ENCODE assay signal across 1 cellular context in genomic region chr4:56544573-56545131, GRCh38.
TF ChIP-seq lines count a peak whose summit lies in the region.

No MANE protein-coding gene starts in this region.

TF ChIP-seq in HepG2, 621 proteins besides CTCF, POLR2A, EP300 and RAD21 (continued from another document and continues in another):
- TF ChIP-seq, protein P1, sequence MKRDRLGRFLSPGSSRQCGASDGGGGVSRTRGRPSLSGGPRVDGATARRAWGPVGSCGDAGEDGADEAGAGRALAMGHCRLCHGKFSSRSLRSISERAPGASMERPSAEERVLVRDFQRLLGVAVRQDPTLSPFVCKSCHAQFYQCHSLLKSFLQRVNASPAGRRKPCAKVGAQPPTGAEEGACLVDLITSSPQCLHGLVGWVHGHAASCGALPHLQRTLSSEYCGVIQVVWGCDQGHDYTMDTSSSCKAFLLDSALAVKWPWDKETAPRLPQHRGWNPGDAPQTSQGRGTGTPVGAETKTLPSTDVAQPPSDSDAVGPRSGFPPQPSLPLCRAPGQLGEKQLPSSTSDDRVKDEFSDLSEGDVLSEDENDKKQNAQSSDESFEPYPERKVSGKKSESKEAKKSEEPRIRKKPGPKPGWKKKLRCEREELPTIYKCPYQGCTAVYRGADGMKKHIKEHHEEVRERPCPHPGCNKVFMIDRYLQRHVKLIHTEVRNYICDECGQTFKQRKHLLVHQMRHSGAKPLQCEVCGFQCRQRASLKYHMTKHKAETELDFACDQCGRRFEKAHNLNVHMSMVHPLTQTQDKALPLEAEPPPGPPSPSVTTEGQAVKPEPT (CRISPR knock-in tag; IDR thresholded peaks at IDR 0.05; ENCODE audit: low read depth), result no peak
- TF ChIP-seq RXRA (CRISPR knock-in tag; IDR thresholded peaks at IDR 0.05), result 0 out of 2 replicates have a peak, but pooled peaks have one; percentile 13
- TF ChIP-seq HDAC2 (CRISPR knock-in tag; IDR thresholded peaks at IDR 0.05), result peak; percentile 81
- peak; percentile 44; the same call in 1 of the 2 replicates for TF ChIP-seq ZFP90 (CRISPR knock-in tag; IDR thresholded peaks at IDR 0.05; ENCODE audit: borderline replicate concordance)
- TF ChIP-seq, protein P2, sequence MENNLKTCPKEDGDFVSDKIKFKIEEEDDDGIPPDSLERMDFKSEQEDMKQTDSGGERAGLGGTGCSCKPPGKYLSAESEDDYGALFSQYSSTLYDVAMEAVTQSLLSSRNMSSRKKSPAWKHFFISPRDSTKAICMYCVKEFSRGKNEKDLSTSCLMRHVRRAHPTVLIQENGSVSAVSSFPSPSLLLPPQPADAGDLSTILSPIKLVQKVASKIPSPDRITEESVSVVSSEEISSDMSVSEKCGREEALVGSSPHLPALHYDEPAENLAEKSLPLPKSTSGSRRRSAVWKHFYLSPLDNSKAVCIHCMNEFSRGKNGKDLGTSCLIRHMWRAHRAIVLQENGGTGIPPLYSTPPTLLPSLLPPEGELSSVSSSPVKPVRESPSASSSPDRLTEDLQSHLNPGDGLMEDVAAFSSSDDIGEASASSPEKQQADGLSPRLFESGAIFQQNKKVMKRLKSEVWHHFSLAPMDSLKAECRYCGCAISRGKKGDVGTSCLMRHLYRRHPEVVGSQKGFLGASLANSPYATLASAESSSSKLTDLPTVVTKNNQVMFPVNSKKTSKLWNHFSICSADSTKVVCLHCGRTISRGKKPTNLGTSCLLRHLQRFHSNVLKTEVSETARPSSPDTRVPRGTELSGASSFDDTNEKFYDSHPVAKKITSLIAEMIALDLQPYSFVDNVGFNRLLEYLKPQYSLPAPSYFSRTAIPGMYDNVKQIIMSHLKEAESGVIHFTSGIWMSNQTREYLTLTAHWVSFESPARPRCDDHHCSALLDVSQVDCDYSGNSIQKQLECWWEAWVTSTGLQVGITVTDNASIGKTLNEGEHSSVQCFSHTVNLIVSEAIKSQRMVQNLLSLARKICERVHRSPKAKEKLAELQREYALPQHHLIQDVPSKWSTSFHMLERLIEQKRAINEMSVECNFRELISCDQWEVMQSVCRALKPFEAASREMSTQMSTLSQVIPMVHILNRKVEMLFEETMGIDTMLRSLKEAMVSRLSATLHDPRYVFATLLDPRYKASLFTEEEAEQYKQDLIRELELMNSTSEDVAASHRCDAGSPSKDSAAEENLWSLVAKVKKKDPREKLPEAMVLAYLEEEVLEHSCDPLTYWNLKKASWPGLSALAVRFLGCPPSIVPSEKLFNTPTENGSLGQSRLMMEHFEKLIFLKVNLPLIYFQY (CRISPR knock-in tag; IDR thresholded peaks at IDR 0.05; ENCODE audit: borderline replicate concordance), result peak; percentile 93
- TF ChIP-seq ZBTB44 (CRISPR knock-in tag; IDR thresholded peaks at IDR 0.05), result no peak
- TF ChIP-seq ZNF775 (CRISPR knock-in tag; IDR thresholded peaks at IDR 0.05; ENCODE audit: borderline replicate concordance), result no peak
- peak; percentile 52; the same call in 1 of the 2 replicates for TF ChIP-seq TSC22D2 (CRISPR knock-in tag; IDR thresholded peaks at IDR 0.05; ENCODE audit: borderline replicate concordance)
- TF ChIP-seq HNRNPLL (IDR thresholded peaks at IDR 0.05; ENCODE audit: low read depth, low read length, poor library complexity, severe bottlenecking), result peak; percentile 77
- peak; percentile 41; the same call in 1 of the 2 replicates for TF ChIP-seq FOXO1 (CRISPR knock-in tag; IDR thresholded peaks at IDR 0.05)
- peak; percentile 98 for TF ChIP-seq KDM2A (CRISPR knock-in tag; IDR thresholded peaks at IDR 0.05; ENCODE audit: borderline replicate concordance, low read depth)
- 0 out of 2 replicates have a peak, but pooled peaks have one; percentile 75 for TF ChIP-seq ARHGAP35 (CRISPR knock-in tag; IDR thresholded peaks at IDR 0.05; ENCODE audit: borderline replicate concordance)
- TF ChIP-seq MLX (CRISPR knock-in tag; IDR thresholded peaks at IDR 0.05), result no peak
- 0 out of 2 replicates have a peak, but pooled peaks have one; percentile 46 for TF ChIP-seq ZBTB33 (CRISPR knock-in tag; IDR thresholded peaks at IDR 0.05)
- no peak for TF ChIP-seq POLR2AphosphoS5 (IDR thresholded peaks at IDR 0.05; ENCODE audit: low read depth, low read length)
- TF ChIP-seq ZNF670 (CRISPR knock-in tag; IDR thresholded peaks at IDR 0.05; ENCODE audit: borderline replicate concordance), result 0 out of 2 replicates have a peak, but pooled peaks have one; percentile 27
- no peak for TF ChIP-seq ZNF24 (IDR thresholded peaks at IDR 0.05)
- 0 out of 2 replicates have a peak, but pooled peaks have one; percentile 45 for TF ChIP-seq ZNF629 (CRISPR knock-in tag; conservative IDR thresholded peaks at IDR 0.05)
- TF ChIP-seq HIVEP1 (CRISPR knock-in tag; IDR thresholded peaks at IDR 0.05), result peak; percentile 47; the same call in 1 of the 2 replicates
- peak; percentile 1; the same call in 1 of the 2 replicates for TF ChIP-seq MTF2 (CRISPR knock-in tag; IDR thresholded peaks at IDR 0.05; ENCODE audit: borderline replicate concordance)
- no peak for TF ChIP-seq NCOA5 (CRISPR knock-in tag; IDR thresholded peaks at IDR 0.05)
- TF ChIP-seq ZMYM4 (CRISPR knock-in tag; IDR thresholded peaks at IDR 0.05), result peak; percentile 92
- TF ChIP-seq ZNF501 (CRISPR knock-in tag; IDR thresholded peaks at IDR 0.05), result peak; percentile 82
- no peak for TF ChIP-seq NCOA1 (CRISPR knock-in tag; IDR thresholded peaks at IDR 0.05)
- no peak for TF ChIP-seq HBP1 (CRISPR knock-in tag; IDR thresholded peaks at IDR 0.05; ENCODE audit: low read depth)
- TF ChIP-seq, protein P3, sequence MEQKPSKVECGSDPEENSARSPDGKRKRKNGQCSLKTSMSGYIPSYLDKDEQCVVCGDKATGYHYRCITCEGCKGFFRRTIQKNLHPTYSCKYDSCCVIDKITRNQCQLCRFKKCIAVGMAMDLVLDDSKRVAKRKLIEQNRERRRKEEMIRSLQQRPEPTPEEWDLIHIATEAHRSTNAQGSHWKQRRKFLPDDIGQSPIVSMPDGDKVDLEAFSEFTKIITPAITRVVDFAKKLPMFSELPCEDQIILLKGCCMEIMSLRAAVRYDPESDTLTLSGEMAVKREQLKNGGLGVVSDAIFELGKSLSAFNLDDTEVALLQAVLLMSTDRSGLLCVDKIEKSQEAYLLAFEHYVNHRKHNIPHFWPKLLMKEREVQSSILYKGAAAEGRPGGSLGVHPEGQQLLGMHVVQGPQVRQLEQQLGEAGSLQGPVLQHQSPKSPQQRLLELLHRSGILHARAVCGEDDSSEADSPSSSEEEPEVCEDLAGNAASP (CRISPR knock-in tag; IDR thresholded peaks at IDR 0.05; ENCODE audit: borderline replicate concordance), result 0 out of 2 replicates have a peak, but pooled peaks have one; percentile 47
- TF ChIP-seq AHR (CRISPR knock-in tag; IDR thresholded peaks at IDR 0.05), result peak; percentile 57; the same call in 1 of the 2 replicates
- TF ChIP-seq HOXA5 (CRISPR knock-in tag; IDR thresholded peaks at IDR 0.05), result peak; percentile 95
- TF ChIP-seq, protein P4, sequence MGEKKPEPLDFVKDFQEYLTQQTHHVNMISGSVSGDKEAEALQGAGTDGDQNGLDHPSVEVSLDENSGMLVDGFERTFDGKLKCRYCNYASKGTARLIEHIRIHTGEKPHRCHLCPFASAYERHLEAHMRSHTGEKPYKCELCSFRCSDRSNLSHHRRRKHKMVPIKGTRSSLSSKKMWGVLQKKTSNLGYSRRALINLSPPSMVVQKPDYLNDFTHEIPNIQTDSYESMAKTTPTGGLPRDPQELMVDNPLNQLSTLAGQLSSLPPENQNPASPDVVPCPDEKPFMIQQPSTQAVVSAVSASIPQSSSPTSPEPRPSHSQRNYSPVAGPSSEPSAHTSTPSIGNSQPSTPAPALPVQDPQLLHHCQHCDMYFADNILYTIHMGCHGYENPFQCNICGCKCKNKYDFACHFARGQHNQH (CRISPR knock-in tag; IDR thresholded peaks at IDR 0.05), result peak; percentile 84
- TF ChIP-seq, protein P5, sequence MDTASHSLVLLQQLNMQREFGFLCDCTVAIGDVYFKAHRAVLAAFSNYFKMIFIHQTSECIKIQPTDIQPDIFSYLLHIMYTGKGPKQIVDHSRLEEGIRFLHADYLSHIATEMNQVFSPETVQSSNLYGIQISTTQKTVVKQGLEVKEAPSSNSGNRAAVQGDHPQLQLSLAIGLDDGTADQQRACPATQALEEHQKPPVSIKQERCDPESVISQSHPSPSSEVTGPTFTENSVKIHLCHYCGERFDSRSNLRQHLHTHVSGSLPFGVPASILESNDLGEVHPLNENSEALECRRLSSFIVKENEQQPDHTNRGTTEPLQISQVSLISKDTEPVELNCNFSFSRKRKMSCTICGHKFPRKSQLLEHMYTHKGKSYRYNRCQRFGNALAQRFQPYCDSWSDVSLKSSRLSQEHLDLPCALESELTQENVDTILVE (CRISPR knock-in tag; IDR thresholded peaks at IDR 0.05), result peak; percentile 38; the same call in 1 of the 2 replicates
- TF ChIP-seq ZNF512 (CRISPR knock-in tag; IDR thresholded peaks at IDR 0.05), result peak; percentile 68; the same call in 1 of the 2 replicates
- TF ChIP-seq CERS6 (CRISPR knock-in tag; IDR thresholded peaks at IDR 0.05), result no peak
- no peak for TF ChIP-seq HHEX (CRISPR knock-in tag; IDR thresholded peaks at IDR 0.05)
